In genomic region chr22:22614065-22614464, GRCh38 we compare ENCODE assay signal across 35 cellular contexts. TPM values are rescaled to one million over a fixed set of nuclear protein-coding genes. Genes with fewer than 3 reads are reported as not detected.
"Had no signal": no experiment of that assay in that cellular context is flagged by ENCODE, and none has a peak within 500 bp of the region (broad histone marks: within the 10 kb centered on the region; RNA-seq: fewer than 3 reads in every experiment).

No MANE protein-coding gene starts in this region.

- H3K4me3 ChIP-seq: coronary artery, esophagus squamous epithelium, heart right ventricle, lung, mucosa of descending colon, ovary, psoas muscle, sigmoid colon, testis, tibial artery, upper lobe of left lung had no signal

- H3K9me3 Mint-ChIP-seq: nephron had no signal

- FAIRE-seq: endometrium, urothelium cell line had no signal

- H3K36me3 Mint-ChIP-seq: mesothelial cell of epicardium; naive thymus-derived CD4-positive, alpha-beta T cell; stimulated activated memory B cell treated with anti-CD40 and anti-IgM and Interleukin-4, amounts not matched to agents 10 μg/mL and 1 μg/mL and 100 μg/mL, for 72 hours had no signal

- H3K36me3 ChIP-seq: esophagus squamous epithelium, heart right ventricle, ovary, sigmoid colon, tibial artery, upper lobe of left lung had no signal

- H3K27ac ChIP-seq: coronary artery, esophagus squamous epithelium, heart right ventricle, ovary, psoas muscle, sigmoid colon, testis, tibial artery, upper lobe of left lung had no signal

- DNase-seq: dermis blood vessel endothelial cell; effector memory CD4-positive, alpha-beta T cell; erythroblast; esophagus squamous epithelium; foreskin melanocyte; glutamatergic neuron; heart right ventricle; hippocampal formation; islet precursor cell; mesenchymal stem cell; mucosa of descending colon; naive thymus-derived CD4-positive, alpha-beta T cell; occipital lobe; ovary; posterior cingulate gyrus; psoas muscle; right cardiac atrium; sigmoid colon; stimulated activated CD4-positive, alpha-beta T cell treated with anti-CD3 and anti-CD28 coated beads, Interleukin-4, amount 100 ng/mL, for 4 hours; stimulated activated naive CD8-positive, alpha-beta T cell treated with anti-CD3 and anti-CD28 coated beads, Interleukin-15, Interleukin-2, amounts not matched to agents 100 U/mL and 50 U/mL, for 24 hours; substantia nigra; testis; tibial artery; upper lobe of left lung had no signal

- H3K9me3 ChIP-seq: esophagus squamous epithelium, heart right ventricle, mucosa of descending colon, ovary, psoas muscle, sigmoid colon, testis, tibial artery, upper lobe of left lung had no signal

- H3K27me3 Mint-ChIP-seq: stimulated activated memory B cell treated with anti-CD40 and anti-IgM and Interleukin-4, amounts not matched to agents 10 μg/mL and 1 μg/mL and 100 μg/mL, for 72 hours had no signal

- H3K4me1 ChIP-seq: esophagus squamous epithelium, heart right ventricle, psoas muscle, sigmoid colon, testis, tibial artery, upper lobe of left lung had no signal

- H3K27ac Mint-ChIP-seq: mesothelial cell of epicardium; nephron; stimulated activated memory B cell treated with anti-CD40 and anti-IgM and Interleukin-4, amounts not matched to agents 10 μg/mL and 1 μg/mL and 100 μg/mL, for 72 hours had no signal

- H3K4me3 Mint-ChIP-seq: mesothelial cell of epicardium; naive thymus-derived CD4-positive, alpha-beta T cell; nephron; stimulated activated memory B cell treated with anti-CD40 and anti-IgM and Interleukin-4, amounts not matched to agents 10 μg/mL and 1 μg/mL and 100 μg/mL, for 72 hours had no signal

- H3K27me3 ChIP-seq: ovary, sigmoid colon, testis, upper lobe of left lung had no signal

RNA-seq across cellular contexts. Expression of gene GGTLC2, which starts 30.3 kb away (rescaled TPM):
- total RNA-seq: dermis blood vessel endothelial cell; esophagus squamous epithelium; heart right ventricle; left lobe of liver; liver; mesothelial cell of epicardium; mucosa of descending colon; naive thymus-derived CD4-positive, alpha-beta T cell; occipital lobe; ovary; psoas muscle; renal cortical epithelial cell; right cardiac atrium; sigmoid colon; skeletal muscle tissue had no signal
- polyA plus RNA-seq: heart right ventricle; liver; naive thymus-derived CD4-positive, alpha-beta T cell; ovary; psoas muscle; right cardiac atrium; sigmoid colon had no signal

RNA-seq across cellular contexts. Expression of gene PRAME, which starts 55.0 kb away (rescaled TPM):
- total RNA-seq: dermis blood vessel endothelial cell; esophagus squamous epithelium; liver; mesothelial cell of epicardium; naive thymus-derived CD4-positive, alpha-beta T cell; occipital lobe; psoas muscle; right cardiac atrium; skeletal muscle tissue had no signal
- polyA plus RNA-seq: liver; naive thymus-derived CD4-positive, alpha-beta T cell had no signal
